18 cellular contexts compared by ENCODE assay signal in the genomic region with DNA sequence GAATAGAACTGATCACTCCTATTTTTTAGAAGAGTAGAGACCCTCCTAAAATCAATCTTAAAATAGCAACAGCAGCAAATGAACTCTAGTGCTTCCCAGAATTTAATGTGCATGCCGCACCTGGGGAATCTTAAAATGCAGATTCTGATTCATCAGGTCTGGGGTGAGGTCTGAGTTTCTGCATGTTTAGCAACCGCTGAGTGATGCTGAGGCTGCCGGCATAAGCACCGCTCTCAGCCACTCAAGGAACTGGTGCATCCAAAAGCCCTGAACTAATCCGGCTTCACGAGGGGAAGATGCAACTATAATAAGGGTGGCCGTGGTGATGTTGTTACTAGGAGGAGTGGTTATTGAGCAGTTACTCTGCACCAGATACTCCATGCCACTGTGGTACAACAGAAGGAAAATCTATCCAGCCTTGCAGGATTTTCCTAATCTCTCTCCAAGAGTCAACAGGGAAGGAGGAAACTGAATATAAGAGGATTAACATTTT.
"Had no signal": no experiment of that assay in that cellular context is flagged by ENCODE, and none has a peak within 500 bp of the region (broad histone marks: within the 10 kb centered on the region; RNA-seq: fewer than 3 reads in every experiment).

No MANE protein-coding gene starts in this region.

- H3K27me3 Mint-ChIP-seq: activated naive CD8-positive, alpha-beta T cell treated with anti-CD3 and anti-CD28 coated beads for 36 hours; dendritic cell treated with granulocyte-macrophage colony-stimulating factor and Interleukin-4, amounts not matched to agents 40 ng/mL and 50 ng/mL, for 4 days; memory B cell; stimulated activated naive CD8-positive, alpha-beta T cell treated with anti-CD3 and anti-CD28 coated beads, Interleukin-15, amount 100 ng/mL, for 72 hours had no signal

- H3K27ac Mint-ChIP-seq: activated CD4-positive, alpha-beta T cell treated with anti-CD3 and anti-CD28 coated beads, Interleukin-2, amount 10 ng/mL, durations not matched to agents 7 days and 5 days; activated naive CD8-positive, alpha-beta T cell treated with anti-CD3 and anti-CD28 coated beads for 36 hours; activated T-cell treated with anti-CD3 and anti-CD28 coated beads, Interleukin-2, amount 50 U/mL, for 72 hours; dendritic cell treated with granulocyte-macrophage colony-stimulating factor and Interleukin-4, amounts not matched to agents 40 ng/mL and 50 ng/mL, for 4 days; memory B cell; stimulated activated naive CD8-positive, alpha-beta T cell treated with anti-CD3 and anti-CD28 coated beads, Interleukin-15, amount 100 ng/mL, for 72 hours; T-helper 2 cell treated with Interferon-gamma antibody and Interleukin-4, amounts not matched to agents 5 μg/mL and 100 μg/mL, for 36 hours had no signal

- H3K36me3 Mint-ChIP-seq: memory B cell had no signal

- H3K27ac ChIP-seq: brain microvascular endothelial cell, gastroesophageal sphincter, heart right ventricle, ovary, right lobe of liver, testis had no signal

- H3K4me1 ChIP-seq: gastroesophageal sphincter, right lobe of liver, testis had no signal

- H3K9me3 ChIP-seq: ovary, right lobe of liver, testis had no signal

- DNase-seq: activated CD4-positive, alpha-beta T cell treated with anti-CD3 and anti-CD28 coated beads, Interleukin-2, amount 10 ng/mL, durations not matched to agents 7 days and 5 days; activated CD8-positive, alpha-beta memory T cell treated with anti-CD3 and anti-CD28 coated beads, Interleukin-2, amount 50 U/mL, for 48 hours; activated naive CD8-positive, alpha-beta T cell treated with anti-CD3 and anti-CD28 coated beads for 36 hours; activated T-cell treated with anti-CD3 and anti-CD28 coated beads, Interleukin-2, amount 50 U/mL, for 72 hours; amygdala; brain microvascular endothelial cell; cerebellar nuclear complex; effector memory CD4-positive, alpha-beta T cell; heart right ventricle; ovary; right lobe of liver; stimulated activated naive CD8-positive, alpha-beta T cell treated with anti-CD3 and anti-CD28 coated beads, Interleukin-15, amount 100 ng/mL, for 72 hours; testis had no signal

- H3K4me3 Mint-ChIP-seq: activated CD4-positive, alpha-beta T cell treated with anti-CD3 and anti-CD28 coated beads, Interleukin-2, amount 10 ng/mL, durations not matched to agents 7 days and 5 days; activated naive CD8-positive, alpha-beta T cell treated with anti-CD3 and anti-CD28 coated beads for 36 hours; activated T-cell treated with anti-CD3 and anti-CD28 coated beads, Interleukin-2, amount 50 U/mL, for 72 hours; dendritic cell treated with granulocyte-macrophage colony-stimulating factor and Interleukin-4, amounts not matched to agents 40 ng/mL and 50 ng/mL, for 4 days; memory B cell; stimulated activated naive CD8-positive, alpha-beta T cell treated with anti-CD3 and anti-CD28 coated beads, Interleukin-15, amount 100 ng/mL, for 72 hours; T-helper 2 cell treated with Interferon-gamma antibody and Interleukin-4, amounts not matched to agents 5 μg/mL and 100 μg/mL, for 36 hours had no signal

- ATAC-seq: activated T-cell treated with anti-CD3 and anti-CD28 coated beads, Interleukin-2, amount 50 U/mL, for 72 hours; gastroesophageal sphincter; heart right ventricle; left lobe of liver; right lobe of liver; stimulated activated naive CD8-positive, alpha-beta T cell treated with anti-CD3 and anti-CD28 coated beads, Interleukin-15, amount 100 ng/mL, for 72 hours had no signal

- H3K4me3 ChIP-seq: gastroesophageal sphincter, heart right ventricle, ovary, right lobe of liver, testis had no signal

- H3K36me3 ChIP-seq: brain microvascular endothelial cell, gastroesophageal sphincter, heart right ventricle, ovary, right lobe of liver had no signal

- H3K27me3 ChIP-seq: brain microvascular endothelial cell, heart right ventricle, ovary, right lobe of liver, testis had no signal

- H3K9me3 Mint-ChIP-seq: activated T-cell treated with anti-CD3 and anti-CD28 coated beads, Interleukin-2, amount 50 U/mL, for 72 hours had no signal
